Comparison of ENCODE assay signal across 8 cellular contexts in the genomic region with DNA sequence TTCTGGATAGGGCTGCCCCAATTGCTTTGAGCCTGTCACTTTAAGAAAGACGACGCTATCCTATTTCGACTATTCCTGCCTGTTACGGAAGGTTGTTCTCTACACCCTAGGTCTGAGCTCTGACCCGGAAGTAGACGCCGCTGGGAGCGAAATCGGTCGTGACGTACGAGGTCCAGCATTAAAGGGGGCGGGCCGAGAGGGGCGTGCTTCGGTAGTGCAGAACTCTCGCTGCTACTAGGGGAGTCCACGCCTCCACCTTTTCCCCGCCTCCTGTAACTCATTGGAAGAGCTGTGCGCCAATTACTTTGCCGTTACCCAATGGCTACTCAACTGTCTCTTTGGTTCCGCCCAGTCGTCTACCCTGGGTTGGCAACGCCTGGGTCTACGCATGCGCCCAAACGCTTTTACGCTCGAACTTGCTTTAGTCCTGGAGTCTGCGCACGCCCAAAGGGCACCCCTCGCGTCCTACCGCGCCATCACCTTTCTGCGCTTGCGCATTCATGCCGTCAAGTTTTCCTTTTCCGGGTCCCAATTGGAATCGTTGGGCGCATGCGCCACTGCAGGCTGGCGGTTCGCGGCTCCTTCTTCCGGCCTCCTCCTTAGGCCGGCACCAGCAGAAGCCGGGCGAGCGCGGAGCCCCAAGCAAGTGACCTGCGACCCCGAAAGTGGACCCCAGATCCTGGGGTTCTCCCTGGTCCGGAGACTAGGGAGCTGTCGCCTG. TPM values are rescaled to one million over a fixed set of nuclear protein-coding genes. Genes with fewer than 3 reads are reported as not detected.
DNase-seq lines count a peak whose midpoint lies in the region; ATAC-seq, FAIRE-seq and TF ChIP-seq lines count a peak whose summit lies in the region.

A gene (plus strand): TSS at position 548 of the 721 bp plus-strand sequence. CDS start 536 bp downstream, outside the sequence.

- H3K27me3 ChIP-seq in cardiac muscle cell = no peaks in the 10 kb centered on the region
- H3K27me3 ChIP-seq in parathyroid adenoma (ENCODE audit: control insufficient read depth, insufficient read depth, low read length) = no peaks in the 10 kb centered on the region
- no peaks in the 10 kb centered on the region for H3K27me3 ChIP-seq in tibial nerve

- POLR2A ChIA-PET in T-cell (lab: Charles Lee) = interaction anchor here (0.5 to 1.5 kb wide), 9 partner anchors 23 to 275 kb away, joined by 3 to 9 read pairs (median 4); a partner anchor contains a TSS

- H3K9me3 ChIP-seq in cardiac muscle cell (ENCODE audit: low read depth) (no peaks in the 10 kb centered on the region), parathyroid adenoma (ENCODE audit: control insufficient read depth, low read length) (no peaks in the 10 kb centered on the region), tibial nerve (no peaks in the 10 kb centered on the region)

- peak; percentile 100 for FAIRE-seq in GM12891 (lab: Jason Lieb, UNC)

- no peaks in the 10 kb centered on the region for H3K79me2 ChIP-seq in parathyroid adenoma

- H3K4me2 ChIP-seq in parathyroid adenoma (ENCODE audit: low read length) = peak within 1 kb of the TSS; percentile 85

- peak; percentile 91 for TF ChIP-seq EP300 in tibial nerve (IDR thresholded peaks at IDR 0.05)

- peak within 1 kb of the TSS; percentile 69 for H3K4me3 ChIP-seq in cardiac muscle cell
- H3K4me3 ChIP-seq in parathyroid adenoma (ENCODE audit: low read depth, low read length) = peak within 1 kb of the TSS; percentile 77
- H3K4me3 ChIP-seq in tibial nerve = peak within 1 kb of the TSS; percentile 84 to 97 (median 93)

- ATAC-seq in HG02840 (IDR thresholded peaks at IDR 0.05; ENCODE audit: low FRiP score, unreplicated experiment) (peak; percentile 76), T-cell (replicated peaks in 1 of 4) (peak; percentile 86 to 90 (median 88))

- peak within 1 kb of the TSS; percentile 59 for H2AFZ ChIP-seq in parathyroid adenoma

- TF ChIP-seq POLR2A in GM12891 (IDR thresholded peaks at IDR 0.05; ENCODE audit: low read depth, low read length) (no peak; the same call in 1 of the 2 replicates), tibial nerve (IDR thresholded peaks at IDR 0.05) (peak in 1 of 2 donors; percentile 39)

- no peaks in the 10 kb centered on the region for H3K9me3 Mint-ChIP-seq in T-cell

- H3K27ac ChIP-seq in adipose tissue (ENCODE audit: low read depth, low read length) (no peak within 1 kb of the TSS), cardiac muscle cell (peak within 1 kb of the TSS; percentile 77), parathyroid adenoma (peak within 1 kb of the TSS; percentile 80), tibial nerve (peak within 1 kb of the TSS; percentile 79 to 98 (median 96))

- CTCF ChIA-PET in T-cell (lab: Charles Lee) = interaction anchor here in 1 of 2 donors (0.5 to 1.8 kb wide), 13 partner anchors 23 to 275 kb away, joined by 3 to 11 read pairs (median 4); a partner anchor contains a TSS

- peak within 1 kb of the TSS; percentile 91 to 96 (median 93) for H3K4me3 Mint-ChIP-seq in T-cell

- TF ChIP-seq CTCF in cardiac muscle cell (IDR thresholded peaks at IDR 0.05; ENCODE audit: low read depth, low read length) (no peak), parathyroid adenoma (IDR thresholded peaks at IDR 0.05) (no peak), tibial nerve (IDR thresholded peaks at IDR 0.05) (peak in 2 of 5 experiments; percentile 19 to 47)

- DNase-seq in GM12891 (ENCODE audit: insufficient read length, low spot score) (peak; percentile 100), NCI-H1436 treated with DMSO at 0.1 percent for 48 hours (lab: John Stamatoyannopoulos, UW) (peak; percentile 99), T-cell (peak; percentile 99 to 100 (median 100)), cardiac muscle cell (ENCODE audit: low read depth in 1 of 2, low spot score in 1 of 2) (peak; percentile 100), tibial nerve (ENCODE audit: low spot score in 2 of 2) (peak; percentile 100)

- H3K27ac Mint-ChIP-seq in T-cell = peak within 1 kb of the TSS; percentile 95 to 97

- peak within 1 kb of the TSS; percentile 11 for H3K9ac ChIP-seq in parathyroid adenoma

- H3K4me1 Mint-ChIP-seq in T-cell = peaks cover 45 to 56% (median 52%) of the 10 kb centered on the region in 3 donors

- H3K36me3 ChIP-seq in cardiac muscle cell (peaks cover 11% of the 10 kb centered on the region), parathyroid adenoma (ENCODE audit: control insufficient read depth, insufficient read depth, low read length) (no peaks in the 10 kb centered on the region), tibial nerve (peaks cover 0 to 48% (median 21%) of the 10 kb centered on the region in 3 donors)

- 0% methylated on average over 49 to 55 of the region's 55 CpGs for WGBS in adipose tissue, 3 donors
- WGBS in tibial nerve, 2 donors = 0 to 1% methylated on average over 46 to 54 of the region's 55 CpGs

- H3K27me3 Mint-ChIP-seq in T-cell = no peaks in the 10 kb centered on the region

- peaks cover 4% of the 10 kb centered on the region for H3K36me3 Mint-ChIP-seq in T-cell

- H3K4me1 ChIP-seq in cardiac muscle cell (ENCODE audit: low read depth) (peaks cover 12% of the 10 kb centered on the region), parathyroid adenoma (peaks cover 5% of the 10 kb centered on the region), tibial nerve (peaks cover 0 to 64% (median 41%) of the 10 kb centered on the region in 4 donors)

TF ChIP-seq in GM12891, 5 proteins besides CTCF, POLR2A, EP300 and RAD21:
- TF ChIP-seq POLR2AphosphoS5 (IDR thresholded peaks at IDR 0.05; ENCODE audit: low read depth, low read length) = peak; percentile 52; the same call in 1 of the 2 replicates
- no peak; the same call in 1 of the 2 replicates for TF ChIP-seq TAF1 (IDR thresholded peaks at IDR 0.05; ENCODE audit: low read depth, low read length)

RNA-seq across cellular contexts. Expression of the gene that starts here (rescaled TPM):
- 15.4 TPM for polyA plus RNA-seq in GM12891 (2012; ENCODE audit: low read depth, missing spikeins)
- total RNA-seq in T-cell (10 to 100 TPM; 54.2 to 74.7 (median 66.8) TPM), cardiac muscle cell (40.9 and 42.7 TPM in 2 replicates), tibial nerve (10 to 100 TPM; 21.0 to 53.4 (median 29.8) TPM)
- polyA plus RNA-seq in adipose tissue (10 to 100 TPM; 11.1 to 16.8 (median 13.3) TPM), cardiac muscle cell (18.9 and 22.0 TPM in 2 replicates)
